In genomic region chr19:40592170-40592569, GRCh38 we compare ENCODE assay signal across 9 cellular contexts. TPM values are rescaled to one million over a fixed set of nuclear protein-coding genes. Genes with fewer than 3 reads are reported as not detected.
DNase-seq lines count a peak whose midpoint lies in the region; TF ChIP-seq lines count a peak whose summit lies in the region.
"Had no signal": no experiment of that assay in that cellular context is flagged by ENCODE, and none has a peak within 500 bp of the region (broad histone marks: within the 10 kb centered on the region; RNA-seq: fewer than 3 reads in every experiment).

No MANE protein-coding gene starts in this region.

- no peak for TF ChIP-seq EP300 in esophagus muscularis mucosa (IDR thresholded peaks at IDR 0.05)

- H3K4me2 ChIP-seq in mammary epithelial cell (ENCODE audit: insufficient read depth, low read depth, low read length): no peak overlapping the region
- no peak overlapping the region for H3K4me2 ChIP-seq in osteoblast (ENCODE audit: insufficient read depth, low read length)

- H3K4me3 ChIP-seq in mammary epithelial cell (replicated peaks in 1 of 3; ENCODE audit: insufficient read depth in 1 of 3, low read depth in 2 of 3, low read length in 3 of 3) (no peak overlapping the region), osteoblast (ENCODE audit: insufficient read depth, low read length) (no peak overlapping the region), esophagus muscularis mucosa (no peak overlapping the region)

- DNase-seq in GM13977 (ENCODE audit: low spot score) (peak; percentile 84), NCI-H345 (lab: John Stamatoyannopoulos, UW) (peak; percentile 67), mammary epithelial cell (peak; percentile 71), osteoblast (ENCODE audit: insufficient read length, low spot score, missing footprints) (peak; percentile 94), NCI-H187 (lab: John Stamatoyannopoulos, UW) (no peak), esophagus muscularis mucosa (ENCODE audit: extremely low spot score) (no peak)
- DNase-seq in effector CD4-positive, alpha-beta T cell: no peak
- DNase-seq: left cardiac atrium had no signal

- CTCF ChIA-PET in mammary epithelial cell (lab: Charles Lee; ENCODE audit: low non-redundant PET): no interaction called here

- H3K27me3 ChIP-seq in mammary epithelial cell (ENCODE audit: insufficient read depth, low read length): no peaks in the 10 kb centered on the region
- H3K27me3 ChIP-seq in osteoblast (ENCODE audit: insufficient read depth, low read length): no peaks in the 10 kb centered on the region
- peaks cover 0 to 31% (median 7%) of the 10 kb centered on the region in 4 donors for H3K27me3 ChIP-seq in esophagus muscularis mucosa

- no peak for TF ChIP-seq POLR2A in esophagus muscularis mucosa (IDR thresholded peaks at IDR 0.05; ENCODE audit: low read depth)

- TF ChIP-seq CTCF in 22Rv1 (IDR thresholded peaks at IDR 0.05): no peak
- TF ChIP-seq CTCF in GM13977 (IDR thresholded peaks at IDR 0.05; ENCODE audit: extremely low read depth, insufficient read depth, missing control alignments): no peak
- TF ChIP-seq CTCF in mammary epithelial cell (conservative IDR thresholded peaks at IDR 0.05 in 1 of 2, IDR thresholded peaks at IDR 0.05 in 1 of 2; ENCODE audit: extremely low read depth in 1 of 2, insufficient read depth in 1 of 2, low read depth in 1 of 2, low read length in 2 of 2): no peak
- no peak for TF ChIP-seq CTCF in osteoblast (IDR thresholded peaks at IDR 0.05; ENCODE audit: extremely low read depth, low read depth, low read length)
- TF ChIP-seq CTCF in esophagus muscularis mucosa (IDR thresholded peaks at IDR 0.05): no peak

- no peak overlapping the region for H3K9ac ChIP-seq in mammary epithelial cell (ENCODE audit: insufficient read depth, low read length)

- H4K20me1 ChIP-seq in mammary epithelial cell (ENCODE audit: insufficient read depth, low read length) (no peaks in the 10 kb centered on the region), osteoblast (ENCODE audit: insufficient read depth, low read length) (no peaks in the 10 kb centered on the region)

- H3K36me3 ChIP-seq in mammary epithelial cell (ENCODE audit: insufficient read depth, low read length): no peaks in the 10 kb centered on the region
- peaks cover 10% of the 10 kb centered on the region for H3K36me3 ChIP-seq in osteoblast (ENCODE audit: insufficient read depth, low read length)
- peaks cover 4 to 22% (median 16%) of the 10 kb centered on the region in 4 donors for H3K36me3 ChIP-seq in esophagus muscularis mucosa

- BruUV-seq in mammary epithelial cell (replicated peaks; lab: Mats Ljungman, UMichigan): no TSS peak

- H2AFZ ChIP-seq in mammary epithelial cell (ENCODE audit: low read depth, low read length) (no peak overlapping the region), osteoblast (ENCODE audit: low read length) (no peak overlapping the region)

- H3K4me1 ChIP-seq in mammary epithelial cell (ENCODE audit: insufficient read depth, low read length) (peaks cover under 1% of the 10 kb centered on the region), osteoblast (ENCODE audit: insufficient read depth, low read length) (peaks cover 20% of the 10 kb centered on the region), esophagus muscularis mucosa (peaks cover 7 to 9% (median 9%) of the 10 kb centered on the region in 4 donors)

- no peaks in the 10 kb centered on the region for H3K79me2 ChIP-seq in mammary epithelial cell (ENCODE audit: insufficient read depth, low read length)
- no peaks in the 10 kb centered on the region for H3K79me2 ChIP-seq in osteoblast (ENCODE audit: insufficient read depth, low read length)

- dilution Hi-C loops in mammary epithelial cell (cut with HindIII; ENCODE audit: low sequenced_read_pairs): no loop called here

- in situ Hi-C loops in GM13977 (cut with MboI; ENCODE audit: low pct_unique_long_range_greater_than_20kb, low sequenced_read_pairs, unreplicated experiment): no loop called here
- in situ Hi-C loops in mammary epithelial cell (cut with MboI; ENCODE audit: low sequenced_read_pairs in 2 of 2): no loop called here

- intact Hi-C loops in mammary epithelial cell (cut with micrococcal nuclease): loop anchor here (10.0 kb wide), 2 partner anchors 367 to 447 kb away; partner anchors contain the start of gene CCNP
- intact Hi-C loops in esophagus muscularis mucosa (cut with DNase I): no loop called here

- peak overlapping the region; percentile 54 for H3K27ac ChIP-seq in 22Rv1
- H3K27ac ChIP-seq in mammary epithelial cell (ENCODE audit: insufficient read depth, low read depth, low read length): no peak overlapping the region
- no peak overlapping the region for H3K27ac ChIP-seq in osteoblast (ENCODE audit: low read depth, low read length)
- H3K27ac ChIP-seq in esophagus muscularis mucosa (replicated peaks in 1 of 4): no peak overlapping the region

- WGBS in mammary epithelial cell (ENCODE audit: low coverage, missing lambda C conversion rate): 96% methylated on average over 3 of the region's 4 CpGs
- WGBS in esophagus muscularis mucosa: 87% methylated on average over 4 of the region's 4 CpGs

- H3K9me3 ChIP-seq in mammary epithelial cell (replicated peaks; ENCODE audit: insufficient read depth, low read length) (no peaks in the 10 kb centered on the region), osteoblast (ENCODE audit: low read depth, low read length) (no peaks in the 10 kb centered on the region), esophagus muscularis mucosa (peaks cover 0 to 4% (median 0%) of the 10 kb centered on the region in 4 donors)

RNA-seq across cellular contexts. Expression of gene LTBP4, which starts 9.0 kb away (rescaled TPM):
- total RNA-seq in mammary epithelial cell: 100 to 1,000 TPM in 1 of 2 donors, 10 to 100 TPM in 1; 27.5 to 148 TPM
- 34.0 TPM for polyA plus RNA-seq in mammary epithelial cell
- polyA minus RNA-seq in mammary epithelial cell: 75.7 TPM
- total RNA-seq in osteoblast: 13.6 and 16.6 TPM in 2 replicates
- total RNA-seq in esophagus muscularis mucosa: 100 to 1,000 TPM; 358 to 430 (median 397) TPM

RNA-seq across cellular contexts. Expression of gene SHKBP1, which starts 15.5 kb away (rescaled TPM):
- total RNA-seq in mammary epithelial cell (10 to 100 TPM; 21.0 to 57.9 TPM), osteoblast (16.3 and 18.9 TPM in 2 replicates), esophagus muscularis mucosa (10 to 100 TPM; 39.5 to 82.7 (median 52.7) TPM)
- 44.4 TPM for polyA plus RNA-seq in mammary epithelial cell
- 68.1 TPM for polyA minus RNA-seq in mammary epithelial cell

Comparison
In these comparisons a context has a peak if more than half of its experiments do, and no peak if none do; other contexts are left out.
1. DNase-seq: peak in GM13977 (single experiment), NCI-H345 (single experiment), mammary epithelial cell (single experiment) and osteoblast (single experiment); none in NCI-H187 (0 of 2), esophagus muscularis mucosa (single experiment) and effector CD4-positive, alpha-beta T cell (single experiment).